In the genomic region with DNA sequence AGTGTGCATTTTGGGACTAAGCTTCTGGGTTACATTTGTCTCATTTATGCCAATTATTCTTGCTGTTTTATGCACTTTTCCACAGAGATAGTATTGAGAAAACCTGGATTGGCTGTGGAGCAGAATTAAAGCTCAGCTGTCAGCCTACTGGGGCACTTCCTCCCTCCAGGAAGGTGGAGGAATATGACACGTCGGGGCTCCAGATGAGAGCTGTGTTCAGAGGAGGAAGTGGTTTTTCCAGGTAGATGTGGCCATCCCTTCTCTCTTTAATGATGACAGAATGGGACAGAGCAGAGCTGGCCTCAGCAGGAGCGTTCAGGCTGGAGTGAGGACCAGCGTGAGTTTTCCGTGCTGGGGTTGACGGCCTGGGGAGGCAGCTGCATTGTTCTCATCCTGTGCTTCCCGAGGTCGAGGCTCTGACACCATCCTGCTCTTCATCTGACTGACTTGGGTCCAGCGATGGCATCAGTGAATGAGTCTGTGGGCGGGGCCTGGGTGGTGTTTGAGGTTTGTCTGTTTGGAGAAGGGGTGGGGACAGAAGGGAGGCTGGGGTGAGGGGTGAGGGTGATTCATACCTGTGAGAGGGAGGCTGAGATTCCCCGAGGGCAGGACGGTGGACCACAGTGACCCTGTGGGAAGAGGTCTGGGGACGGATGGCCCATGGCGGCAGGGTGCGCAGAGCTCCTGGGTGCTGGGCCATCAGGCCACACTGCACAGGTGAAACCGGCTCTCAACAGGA, we compare ENCODE assay signal across 14 cellular contexts.
DNase-seq lines count a peak whose midpoint lies in the region; ATAC-seq and TF ChIP-seq lines count a peak whose summit lies in the region.
"Had no signal": no experiment of that assay in that cellular context is flagged by ENCODE, and none has a peak within 500 bp of the region (broad histone marks: within the 10 kb centered on the region; RNA-seq: fewer than 3 reads in every experiment).

No MANE protein-coding gene starts in this region.

- H3K4me1 ChIP-seq in RWPE2 (ENCODE audit: insufficient read depth, poor library complexity, severe bottlenecking) (no peaks in the 10 kb centered on the region), breast epithelium (no peaks in the 10 kb centered on the region), suprapubic skin (peaks cover 12% of the 10 kb centered on the region)

- TF ChIP-seq POLR2A in breast epithelium (IDR thresholded peaks at IDR 0.05): no peak
- TF ChIP-seq POLR2A in suprapubic skin (IDR thresholded peaks at IDR 0.05): no peak

- H3K4me1 Mint-ChIP-seq in activated T-cell treated with anti-CD3 and anti-CD28 coated beads, Interleukin-2, amount 50 U/mL, for 4 hours (ENCODE audit: low read depth): peaks cover 39% of the 10 kb centered on the region
- peaks cover 30% of the 10 kb centered on the region for H3K4me1 Mint-ChIP-seq in endothelial cell (ENCODE audit: unreplicated experiment)
- H3K4me1 Mint-ChIP-seq: central memory CD8-positive, alpha-beta T cell had no signal

- H3K36me3 Mint-ChIP-seq in activated T-cell treated with anti-CD3 and anti-CD28 coated beads, Interleukin-2, amount 50 U/mL, for 4 hours (ENCODE audit: insufficient read depth): no peaks in the 10 kb centered on the region
- peaks cover 13% of the 10 kb centered on the region for H3K36me3 Mint-ChIP-seq in endothelial cell (ENCODE audit: low read depth, unreplicated experiment)

- H3K27me3 Mint-ChIP-seq in activated T-cell treated with anti-CD3 and anti-CD28 coated beads, Interleukin-2, amount 50 U/mL, for 4 hours (ENCODE audit: low read depth): no peaks in the 10 kb centered on the region
- H3K27me3 Mint-ChIP-seq in endothelial cell (ENCODE audit: unreplicated experiment): peaks cover 13% of the 10 kb centered on the region
- H3K27me3 Mint-ChIP-seq: central memory CD8-positive, alpha-beta T cell had no signal

- ATAC-seq in activated T-cell treated with anti-CD3 and anti-CD28 coated beads, Interleukin-2, amount 50 U/mL, for 4 hours: peak; percentile 25 to 34
- ATAC-seq in RWPE2 (ENCODE audit: low read depth): 0 out of 3 replicates have a peak, but pooled peaks have one; percentile 33
- no peak for ATAC-seq in HG02588 (IDR thresholded peaks at IDR 0.05; ENCODE audit: unreplicated experiment)
- no peak for ATAC-seq in GM18517 (IDR thresholded peaks at IDR 0.05; ENCODE audit: unreplicated experiment)

- no peak overlapping the region for H3K4me3 Mint-ChIP-seq in activated T-cell treated with anti-CD3 and anti-CD28 coated beads, Interleukin-2, amount 50 U/mL, for 4 hours
- H3K4me3 Mint-ChIP-seq in endothelial cell (ENCODE audit: unreplicated experiment): no peak overlapping the region
- H3K4me3 Mint-ChIP-seq: central memory CD8-positive, alpha-beta T cell had no signal

- intact Hi-C loops in breast epithelium (cut with DNase I; ENCODE audit: low total_unique reads): no loop called here

- H3K9me3 Mint-ChIP-seq in activated T-cell treated with anti-CD3 and anti-CD28 coated beads, Interleukin-2, amount 50 U/mL, for 4 hours: no peaks in the 10 kb centered on the region
- H3K9me3 Mint-ChIP-seq in endothelial cell (ENCODE audit: unreplicated experiment): no peaks in the 10 kb centered on the region
- H3K9me3 Mint-ChIP-seq: central memory CD8-positive, alpha-beta T cell had no signal

- TF ChIP-seq CTCF in RWPE2 (IDR thresholded peaks at IDR 0.05; ENCODE audit: poor library complexity, severe bottlenecking) (no peak), breast epithelium (IDR thresholded peaks at IDR 0.05) (no peak), suprapubic skin (IDR thresholded peaks at IDR 0.05) (no peak), endothelial cell (IDR thresholded peaks at IDR 0.05; ENCODE audit: unreplicated experiment) (no peak)

- TF ChIP-seq EP300 in suprapubic skin (IDR thresholded peaks at IDR 0.05): no peak

- H3K27me3 ChIP-seq in RWPE2 (ENCODE audit: insufficient read depth, poor library complexity, severe bottlenecking) (no peaks in the 10 kb centered on the region), breast epithelium (no peaks in the 10 kb centered on the region), suprapubic skin (no peaks in the 10 kb centered on the region)
- H3K27me3 ChIP-seq: upper lobe of left lung had no signal

- WGBS in suprapubic skin: 61% methylated on average over 14 of the region's 16 CpGs

- DNase-seq in activated T-cell treated with anti-CD3 and anti-CD28 coated beads, Interleukin-2, amount 50 U/mL, for 4 hours: no peak
- DNase-seq in activated T-cell treated with anti-CD3 and anti-CD28 coated beads, Interleukin-2, amount 50 U/mL, for 1 hour: no peak
- DNase-seq in RWPE2 (ENCODE audit: low spot score) (no peak), breast epithelium (ENCODE audit: low spot score in 2 of 2) (peak; percentile 58 to 70), suprapubic skin (ENCODE audit: low spot score in 2 of 2) (peak in 1 of 2 donors; percentile 64), endothelial cell (ENCODE audit: low spot score) (no peak)
- DNase-seq: DMS153, Karpas-422, kidney glomerular epithelial cell, NCI-H187 treated with DMSO at 0.1 percent for 48 hours, upper lobe of left lung had no signal

- no peaks in the 10 kb centered on the region for H3K9me3 ChIP-seq in RWPE2 (ENCODE audit: severe bottlenecking)
- no peaks in the 10 kb centered on the region for H3K9me3 ChIP-seq in breast epithelium
- H3K9me3 ChIP-seq in suprapubic skin: no peaks in the 10 kb centered on the region
- H3K9me3 ChIP-seq: upper lobe of left lung had no signal

- H3K36me3 ChIP-seq in RWPE2 (ENCODE audit: low read depth) (no peaks in the 10 kb centered on the region), breast epithelium (no peaks in the 10 kb centered on the region), suprapubic skin (no peaks in the 10 kb centered on the region)
- H3K36me3 ChIP-seq: upper lobe of left lung had no signal

- H3K27ac Mint-ChIP-seq in endothelial cell (ENCODE audit: unreplicated experiment): no peak overlapping the region

- H3K4me3 ChIP-seq in RWPE2 (ENCODE audit: severe bottlenecking) (no peak overlapping the region), breast epithelium (no peak overlapping the region), suprapubic skin (no peak overlapping the region)
- H3K4me3 ChIP-seq: upper lobe of left lung had no signal

- no peak overlapping the region for H3K27ac ChIP-seq in RWPE2 (ENCODE audit: poor library complexity, severe bottlenecking)
- peak overlapping the region; percentile 73 to 82 for H3K27ac ChIP-seq in breast epithelium
- peak overlapping the region; percentile 18 for H3K27ac ChIP-seq in suprapubic skin

Comparison
In these comparisons a context has a peak if more than half of its experiments do, and no peak if none do; other contexts are left out.
1. ATAC-seq: peak in activated T-cell treated with anti-CD3 and anti-CD28 coated beads, Interleukin-2, amount 50 U/mL, for 4 hours (2 of 2) and RWPE2 (single experiment); none in HG02588 (single experiment) and GM18517 (single experiment).
2. DNase-seq: peak in breast epithelium (2 of 2); none in activated T-cell treated with anti-CD3 and anti-CD28 coated beads, Interleukin-2, amount 50 U/mL, for 4 hours (single experiment), activated T-cell treated with anti-CD3 and anti-CD28 coated beads, Interleukin-2, amount 50 U/mL, for 1 hour (single experiment), RWPE2 (single experiment) and endothelial cell (single experiment).